ENCODE assay signal across 15 cellular contexts in genomic region chr11:91219501-91219900, GRCh38.
DNase-seq lines count a peak whose midpoint lies in the region; ATAC-seq and TF ChIP-seq lines count a peak whose summit lies in the region.
"Had no signal": no experiment of that assay in that cellular context is flagged by ENCODE, and none has a peak within 500 bp of the region (broad histone marks: within the 10 kb centered on the region; RNA-seq: fewer than 3 reads in every experiment).

No MANE protein-coding gene starts in this region.

- H3K9me3 ChIP-seq in right cardiac atrium (ENCODE audit: control insufficient read depth, low read length), result no peaks in the 10 kb centered on the region

- intact Hi-C loops in Right ventricle myocardium inferior (cut with DNase I), result loop anchor here (5.0 kb wide), 1 partner anchor 62 kb away; no protein-coding TSS in a partner anchor
- intact Hi-C loops in cardiac septum (cut with DNase I), result no loop called here
- intact Hi-C loops in dorsolateral prefrontal cortex (cut with DNase I), result no loop called here
- intact Hi-C loops in right cardiac atrium (cut with DNase I), result no loop called here

- WGBS in right cardiac atrium, result 14% methylated on average over 1 of the region's 1 CpG

- peaks cover 1% of the 10 kb centered on the region for H3K4me1 ChIP-seq in right cardiac atrium (ENCODE audit: control insufficient read depth, insufficient read depth, low read length)

- H3K27ac ChIP-seq in dorsolateral prefrontal cortex (peak overlapping the region in 52 of 59 donors; percentile 3 to 86 (median 68)), right cardiac atrium (ENCODE audit: low read length) (no peak overlapping the region), temporal lobe (ENCODE audit: low read depth, low read length) (peak overlapping the region; percentile 67)
- H3K27ac ChIP-seq: HL-60 had no signal

- H3K4me3 ChIP-seq in dorsolateral prefrontal cortex (no peak overlapping the region), right cardiac atrium (ENCODE audit: low read length) (no peak overlapping the region)
- H3K4me3 ChIP-seq: GM23338 had no signal

- ATAC-seq in Right ventricle myocardium inferior (peak; percentile 44), right cardiac atrium (peak; percentile 31 to 56)
- ATAC-seq: GM23338; stimulated activated naive CD8-positive, alpha-beta T cell treated with anti-CD3 and anti-CD28 coated beads, Interleukin-15, amount 100 ng/mL, for 72 hours had no signal

- no peak for TF ChIP-seq CTCF in dorsolateral prefrontal cortex (IDR thresholded peaks at IDR 0.05 in 54 of 56, conservative IDR thresholded peaks at IDR 0.05 in 2 of 56; ENCODE audit: low read depth in 1 of 56, partially characterized antibody in 56 of 56)
- no peak for TF ChIP-seq CTCF in GM10266 (IDR thresholded peaks at IDR 0.05; ENCODE audit: control insufficient read depth, insufficient read depth, low read depth, missing control alignments)

- no peak for DNase-seq in Right ventricle myocardium inferior (ENCODE audit: missing footprints)
- DNase-seq in cardiac septum (ENCODE audit: low spot score), result no peak
- peak in 2 of 10 donors; percentile 26 to 63 for DNase-seq in dorsolateral prefrontal cortex
- no peak for DNase-seq in right cardiac atrium
- no peak for DNase-seq in occipital lobe (lab: John Stamatoyannopoulos, UW)
- DNase-seq in NCI-H2196 (lab: John Stamatoyannopoulos, UW; ENCODE audit: unreplicated experiment), result no peak
- no peak for DNase-seq in GM10266 (ENCODE audit: extremely low spot score)
- DNase-seq: activated T-cell treated with anti-CD3 and anti-CD28 coated beads, Interleukin-2, amount 50 U/mL, for 24 hours; NCI-H2081 treated with DMSO at 0.1 percent for 48 hours; NCI-H526; nephron progenitor cell; stimulated activated naive CD8-positive, alpha-beta T cell treated with anti-CD3 and anti-CD28 coated beads, Interleukin-15, amount 100 ng/mL, for 72 hours had no signal

- no peaks in the 10 kb centered on the region for H3K27me3 ChIP-seq in dorsolateral prefrontal cortex
- H3K27me3 ChIP-seq in right cardiac atrium (ENCODE audit: control insufficient read depth, insufficient read depth), result no peaks in the 10 kb centered on the region
